In genomic region chr9:113728989-113729388, GRCh38 we compare ENCODE assay signal across 1 cellular context.
TF ChIP-seq lines count a peak whose summit lies in the region.

No MANE protein-coding gene starts in this region.

TF ChIP-seq in SK-N-SH, 30 proteins besides CTCF, POLR2A, EP300 and RAD21 (continued from another document):
- no peak for TF ChIP-seq REST (IDR thresholded peaks at IDR 0.05; ENCODE audit: low read depth, low read length)
- TF ChIP-seq MEF2A (IDR thresholded peaks at IDR 0.05; ENCODE audit: borderline replicate concordance, low read depth), result no peak
